19 cellular contexts compared by ENCODE assay signal in the genomic region with DNA sequence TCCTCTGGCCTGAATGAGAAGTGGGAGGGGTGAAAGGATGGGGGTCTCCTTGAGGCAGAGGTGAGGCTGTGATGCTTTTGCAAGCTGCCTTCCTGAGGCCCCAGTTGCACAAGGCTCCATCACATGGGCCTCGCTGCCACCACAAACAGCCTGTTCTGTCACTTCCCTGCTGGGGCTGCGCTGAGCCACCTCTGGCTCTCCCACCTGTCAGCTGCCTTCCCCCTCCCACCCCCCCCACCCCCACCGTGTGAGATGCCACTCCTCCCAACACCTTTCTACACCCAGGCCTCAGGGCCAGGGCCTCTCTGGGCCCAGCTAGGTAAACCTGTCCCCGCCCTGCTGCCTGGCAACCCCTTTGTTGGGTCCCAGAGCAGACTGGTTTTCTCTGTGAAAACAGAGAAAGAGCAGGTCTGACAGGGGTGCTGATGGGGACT. TPM values are rescaled to one million over a fixed set of nuclear protein-coding genes. Genes with fewer than 3 reads are reported as not detected.
A peak's percentile ranks its signal among the peaks of the same experiment; 100 is the strongest.
DNase-seq lines count a peak whose midpoint lies in the region; ATAC-seq lines count a peak whose summit lies in the region.
"Had no signal": no experiment of that assay in that cellular context is flagged by ENCODE, and none has a peak within 500 bp of the region (broad histone marks: within the 10 kb centered on the region; RNA-seq: fewer than 3 reads in every experiment).

No MANE protein-coding gene starts in this region.

- peaks cover 0 to 11% of the 10 kb centered on the region in 2 donors for H3K4me1 ChIP-seq in neuronal stem cell (ENCODE audit: control insufficient read depth in 2 of 2, insufficient read depth in 1 of 2, low read depth in 1 of 2, low read length in 2 of 2)

- H3K27ac Mint-ChIP-seq in T-helper 17 cell = no peak overlapping the region
- H3K27ac Mint-ChIP-seq: IgD-negative memory B cell had no signal

- no peaks in the 10 kb centered on the region for H3K79me1 ChIP-seq in neuronal stem cell (ENCODE audit: low read depth, low read length)

- peaks cover 20% of the 10 kb centered on the region for H3K27me3 Mint-ChIP-seq in T-helper 17 cell

- H3K18ac ChIP-seq in neuronal stem cell (ENCODE audit: low read length) = peak overlapping the region; percentile 25

- no peak overlapping the region for H2BK15ac ChIP-seq in neuronal stem cell (ENCODE audit: low read length)

- H3K4me3 Mint-ChIP-seq in T-helper 17 cell = no peak overlapping the region
- H3K4me3 Mint-ChIP-seq: IgD-negative memory B cell had no signal

- no peak overlapping the region for H3K23ac ChIP-seq in neuronal stem cell (ENCODE audit: low read depth, low read length, poor library complexity)

- H3K27me3 ChIP-seq in neuronal stem cell (ENCODE audit: control insufficient read depth in 3 of 3, insufficient read depth in 3 of 3, low read depth in 1 of 3, low read length in 3 of 3) = peaks cover 0 to 20% (median 1%) of the 10 kb centered on the region in 3 experiments
- H3K27me3 ChIP-seq: SJSA1 had no signal

- H2BK12ac ChIP-seq in neuronal stem cell (ENCODE audit: low read length) = no peak overlapping the region

- H4K8ac ChIP-seq in neuronal stem cell (ENCODE audit: low read depth, low read length) = no peak overlapping the region

- H3K9ac ChIP-seq in neuronal stem cell (ENCODE audit: low read depth, low read length, poor library complexity) = no peak overlapping the region

- no peak overlapping the region for H3K27ac ChIP-seq in neuronal stem cell (replicated peaks; ENCODE audit: low read length)
- H3K27ac ChIP-seq: 22Rv1, SJSA1 had no signal

- no peak overlapping the region for H3K4me3 ChIP-seq in neuronal stem cell (ENCODE audit: low read length in 2 of 2)
- H3K4me3 ChIP-seq: SJSA1, thoracic aorta had no signal

- no peak overlapping the region for H2AFZ ChIP-seq in neuronal stem cell (ENCODE audit: low read length)

- H2AK5ac ChIP-seq in neuronal stem cell (ENCODE audit: low read depth, low read length) = no peak overlapping the region

- H2BK5ac ChIP-seq in neuronal stem cell (ENCODE audit: low read length) = no peak overlapping the region

- H3K9me3 ChIP-seq in neuronal stem cell (replicated peaks in 1 of 2; ENCODE audit: control insufficient read depth in 2 of 2, insufficient read depth in 1 of 2, low read depth in 1 of 2, low read length in 2 of 2) = no peaks in the 10 kb centered on the region
- no peaks in the 10 kb centered on the region for H3K9me3 ChIP-seq in T-helper 17 cell (ENCODE audit: control insufficient read depth, low read length, poor library complexity, severe bottlenecking)
- H3K9me3 ChIP-seq: SJSA1, thoracic aorta had no signal

- no CpG with 5 or more reads among the region's 4 CpGs for WGBS in neuronal stem cell (ENCODE audit: extremely low coverage in 2 of 2, insufficient read length in 2 of 2, insufficient replicate concordance in 1 of 2), 2 donors

- DNase-seq in DMS53 (lab: John Stamatoyannopoulos, UW) (peak; percentile 72), DMS53 treated with DMSO at 0.1 percent for 48 hours (lab: John Stamatoyannopoulos, UW; ENCODE audit: unreplicated experiment) (no peak), COR-L47 (lab: John Stamatoyannopoulos, UW) (peak; percentile 56), NCI-H774 (lab: John Stamatoyannopoulos, UW) (peak; percentile 21), neuronal stem cell (ENCODE audit: low spot score) (no peak), GM19238 (ENCODE audit: insufficient read length, low spot score) (no peak), SHP77 (lab: John Stamatoyannopoulos, UW) (no peak), T-helper 17 cell (no peak)
- DNase-seq: activated CD4-positive, alpha-beta T cell treated with anti-CD3 and anti-CD28 coated beads for 48 hours; caudate nucleus; DMS79 treated with DMSO at 0.1 percent for 48 hours; left cardiac atrium; nucleus accumbens; stimulated activated CD4-positive, alpha-beta T cell treated with anti-CD3 and anti-CD28 coated beads, Interleukin-4, amount 100 ng/mL, for 1 hour had no signal

- H3K4me1 Mint-ChIP-seq in T-helper 17 cell = peaks cover 4% of the 10 kb centered on the region
- H3K4me1 Mint-ChIP-seq: IgD-negative memory B cell had no signal

- no peak overlapping the region for H3K4ac ChIP-seq in neuronal stem cell (ENCODE audit: low read length)

- H3K14ac ChIP-seq in neuronal stem cell (ENCODE audit: low read length) = no peak overlapping the region

- H3K36me3 Mint-ChIP-seq in T-helper 17 cell (ENCODE audit: low read depth) = peaks cover 3% of the 10 kb centered on the region

- ATAC-seq in T-helper 17 cell = no peak
- ATAC-seq: left cardiac atrium had no signal

- no peak overlapping the region for H2BK120ac ChIP-seq in neuronal stem cell (ENCODE audit: low read depth, low read length)

- no peaks in the 10 kb centered on the region for H3K36me3 ChIP-seq in neuronal stem cell (replicated peaks in 1 of 2; ENCODE audit: control insufficient read depth in 2 of 2, insufficient read depth in 2 of 2, low read length in 2 of 2)
- H3K36me3 ChIP-seq: thoracic aorta had no signal

- H4K91ac ChIP-seq in neuronal stem cell (ENCODE audit: low read depth, low read length, poor library complexity) = no peak overlapping the region

- no peak overlapping the region for H3K4me2 ChIP-seq in neuronal stem cell (ENCODE audit: insufficient read depth, low read length, poor library complexity, severe bottlenecking)

RNA-seq across cellular contexts. Expression of a gene that starts 4.5 kb away (rescaled TPM):
- 20.0 TPM for polyA plus RNA-seq in neuronal stem cell (2013, experiment 1 of 2)
- polyA plus RNA-seq in neuronal stem cell (2013, experiment 2 of 2) = 18.6 TPM
- total RNA-seq in T-helper 17 cell = not detected
- total RNA-seq: mononuclear cell had no signal
- polyA plus RNA-seq: IgD-negative memory B cell had no signal

RNA-seq across cellular contexts. Expression of a gene that starts 25.4 kb away (rescaled TPM):
- polyA plus RNA-seq in neuronal stem cell (2013, experiment 1 of 2) = 2.9 TPM
- polyA plus RNA-seq in neuronal stem cell (2013, experiment 2 of 2) = 2.7 TPM
- total RNA-seq in T-helper 17 cell = under 1 TPM in 1 of 2 donors, not detected in 1; 0.50 TPM

RNA-seq across cellular contexts. Expression of a gene that starts 41.2 kb away (rescaled TPM):
- 0.10 TPM for polyA plus RNA-seq in neuronal stem cell (2013, experiment 1 of 2)
- 0.06 TPM for polyA plus RNA-seq in neuronal stem cell (2013, experiment 2 of 2)
- total RNA-seq in T-helper 17 cell = under 1 TPM in 1 of 2 donors, not detected in 1; 0.70 TPM
- polyA plus RNA-seq: IgD-negative memory B cell had no signal

Comparison
In these comparisons a context has a peak if more than half of its experiments do, and no peak if none do; other contexts are left out.
1. DNase-seq: peak in DMS53 (single experiment), COR-L47 (single experiment) and NCI-H774 (single experiment); none in DMS53 treated with DMSO at 0.1 percent for 48 hours (single experiment), neuronal stem cell (single experiment), GM19238 (single experiment), SHP77 (0 of 2) and T-helper 17 cell (0 of 3).